Comparison of ENCODE assay signal across 20 cellular contexts in the genomic region with DNA sequence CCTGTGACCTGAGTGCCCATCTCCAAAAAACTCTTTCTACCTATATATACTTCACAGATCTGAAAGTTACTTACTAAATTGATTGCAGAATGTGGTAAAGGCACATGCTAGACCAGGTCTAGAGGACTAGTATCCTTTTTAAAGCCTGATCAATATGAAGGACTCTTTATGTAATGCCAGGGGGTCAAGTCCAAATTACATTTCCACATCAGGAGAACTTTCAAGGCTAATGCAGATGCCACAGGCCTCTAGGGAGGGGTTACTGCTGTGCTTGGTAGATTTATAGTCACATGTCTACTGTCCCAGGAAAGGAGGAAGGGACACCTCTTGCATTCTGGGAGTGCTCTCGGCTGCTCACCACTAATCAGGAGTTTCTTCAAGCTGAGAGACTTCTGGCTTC.
"Had no signal": no experiment of that assay in that cellular context is flagged by ENCODE, and none has a peak within 500 bp of the region (broad histone marks: within the 10 kb centered on the region; RNA-seq: fewer than 3 reads in every experiment).

No MANE protein-coding gene starts in this region.

- ATAC-seq: left lung; naive thymus-derived CD4-positive, alpha-beta T cell; stimulated activated naive CD8-positive, alpha-beta T cell treated with anti-CD3 and anti-CD28 coated beads, Interleukin-15, amount 100 ng/mL, for 72 hours had no signal

- H3K27ac ChIP-seq: coronary artery, esophagus squamous epithelium, left lung, neural progenitor cell, parathyroid adenoma, right lobe of liver, suprapubic skin had no signal

- H3K36me3 ChIP-seq: esophagus squamous epithelium, left lung, neural progenitor cell, right lobe of liver, suprapubic skin had no signal

- DNase-seq: dermis blood vessel endothelial cell; effector memory CD4-positive, alpha-beta T cell; esophagus squamous epithelium; foreskin melanocyte; left lung; mesenchymal stem cell; naive thymus-derived CD4-positive, alpha-beta T cell; right lobe of liver; stimulated activated CD4-positive, alpha-beta T cell treated with anti-CD3 and anti-CD28 coated beads, Interleukin-12 subunit alpha, Interleukin-12 subunit beta, amount 100 ng/mL, for 4 hours; stimulated activated CD4-positive, alpha-beta T cell treated with anti-CD3 and anti-CD28 coated beads, Interleukin-1b, Interleukin-23, amount 100 ng/mL, for 48 hours; stimulated activated CD4-positive, alpha-beta T cell treated with anti-CD3 and anti-CD28 coated beads, Interleukin-4, amount 100 ng/mL, for 1 hour; stimulated activated CD8-positive, alpha-beta memory T cell treated with anti-CD3 and anti-CD28 coated beads, Interleukin-4, amount 100 ng/mL, for 48 hours; stimulated activated naive CD4-positive, alpha-beta T cell; stimulated activated naive CD8-positive, alpha-beta T cell treated with anti-CD3 and anti-CD28 coated beads, Interleukin-15, amount 100 ng/mL, for 72 hours; trophoblast cell had no signal

- H3K27me3 ChIP-seq: esophagus squamous epithelium, left lung, neural progenitor cell, right lobe of liver, suprapubic skin had no signal

- H3K4me1 ChIP-seq: esophagus squamous epithelium, left lung, parathyroid adenoma, right lobe of liver, suprapubic skin had no signal

- H3K9me3 ChIP-seq: esophagus squamous epithelium, left lung, right lobe of liver, suprapubic skin had no signal

- H3K4me3 ChIP-seq: coronary artery, esophagus squamous epithelium, left lung, neural progenitor cell, right lobe of liver, smooth muscle cell, suprapubic skin had no signal
